Comparison of ENCODE assay signal across 24 cellular contexts in the genomic region with DNA sequence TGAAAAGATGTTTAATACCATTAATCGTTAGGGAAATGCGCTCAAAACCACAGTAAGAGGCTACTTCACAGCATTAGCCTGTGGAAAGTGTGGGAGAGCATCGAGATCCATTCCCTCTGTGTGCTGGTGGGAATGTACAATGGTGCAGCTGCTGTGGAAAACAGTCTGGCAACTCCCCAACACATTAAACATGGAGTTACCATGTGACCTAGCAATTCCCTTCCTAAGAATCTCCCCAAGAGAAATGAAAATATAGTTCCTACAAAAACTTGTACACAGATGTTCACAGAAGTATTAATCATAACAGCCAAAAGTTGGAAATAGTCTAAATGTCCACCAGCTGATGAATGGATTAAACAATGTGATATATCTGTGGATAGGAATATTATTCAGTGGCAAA. TPM values are rescaled to one million over a fixed set of nuclear protein-coding genes. Genes with fewer than 3 reads are reported as not detected.
A peak's percentile ranks its signal among the peaks of the same experiment; 100 is the strongest.
DNase-seq lines count a peak whose midpoint lies in the region; ATAC-seq and TF ChIP-seq lines count a peak whose summit lies in the region.
"Had no signal": no experiment of that assay in that cellular context is flagged by ENCODE, and none has a peak within 500 bp of the region (broad histone marks: within the 10 kb centered on the region; RNA-seq: fewer than 3 reads in every experiment).

No MANE protein-coding gene starts in this region.

- 56 to 74% (median 70%) methylated on average over 3 of the region's 3 CpGs for WGBS in heart left ventricle, 4 donors

- H3K9me3 ChIP-seq in heart left ventricle (no peaks in the 10 kb centered on the region), Panc1 (ENCODE audit: control insufficient read depth, insufficient read depth, low read depth, low read length) (no peaks in the 10 kb centered on the region)

- in situ Hi-C loops in Panc1 (cut with HindIII; ENCODE audit: low pct_unique_long_range_greater_than_20kb, low sequenced_read_pairs) = no loop called here

- TF ChIP-seq CTCF in heart left ventricle (IDR thresholded peaks at IDR 0.05) (no peak), Panc1 (IDR thresholded peaks at IDR 0.05) (no peak), fibroblast of the aortic adventitia (IDR thresholded peaks at IDR 0.05; ENCODE audit: insufficient read depth, low read length) (no peak)

- H3K27ac ChIP-seq in heart left ventricle (peak overlapping the region in 7 of 12 donors; percentile 3 to 31 (median 7)), Panc1 (ENCODE audit: low read length) (peak overlapping the region; percentile 77)
- H3K27ac ChIP-seq: C4-2B, cardiac muscle cell, HL-60 had no signal

- H3K36me3 ChIP-seq in heart left ventricle (no peaks in the 10 kb centered on the region), Panc1 (ENCODE audit: control insufficient read depth, insufficient read depth, low read length) (no peaks in the 10 kb centered on the region)
- H3K36me3 ChIP-seq: cardiac muscle cell had no signal

- POLR2A ChIA-PET in Panc1 (lab: Charles Lee) = no interaction called here

- H3K27me3 ChIP-seq in heart left ventricle (no peaks in the 10 kb centered on the region), Panc1 (ENCODE audit: control insufficient read depth, insufficient read depth, low read length) (no peaks in the 10 kb centered on the region)
- H3K27me3 ChIP-seq: cardiac muscle cell had no signal

- H3K4me1 ChIP-seq in heart left ventricle (peaks cover 0 to 95% (median 67%) of the 10 kb centered on the region in 12 donors), Panc1 (ENCODE audit: control insufficient read depth, insufficient read depth, low read length) (peaks cover 72% of the 10 kb centered on the region)

- no peak for TF ChIP-seq POLR2A in heart left ventricle (IDR thresholded peaks at IDR 0.05)

- BruUV-seq in Panc1 (replicated peaks; lab: Mats Ljungman, UMichigan) = TSS peak; percentile 22

- CTCF ChIA-PET in Panc1 (lab: Charles Lee) = no interaction called here

- ATAC-seq in heart left ventricle (peak in 1 of 4 donors; percentile 34), Right ventricle myocardium inferior (no peak), Panc1 (no peak), HG02588 (IDR thresholded peaks at IDR 0.05; ENCODE audit: unreplicated experiment) (no peak), esophagus mucosa (no peak)
- ATAC-seq: HCT116, HepG2, WTC11 had no signal

- DNase-seq in heart left ventricle = peak in 3 of 5 donors; percentile 47 to 63 (median 63)
- no peak for DNase-seq in Right ventricle myocardium inferior (ENCODE audit: missing footprints)
- DNase-seq in Panc1 (ENCODE audit: low read depth, low spot score) = no peak
- peak; percentile 52 for DNase-seq in fibroblast of the aortic adventitia (ENCODE audit: low read depth)
- peak; percentile 31 for DNase-seq in stromal cell of bone marrow (ENCODE audit: low read depth)
- no peak for DNase-seq in NOMO-1 treated with dmso at 0.1 percent for 144 hours (lab: John Stamatoyannopoulos, UW; ENCODE audit: unreplicated experiment)
- DNase-seq: activated CD4-positive, alpha-beta T cell treated with anti-CD3 and anti-CD28 coated beads, Interleukin-2, amount 50 U/mL, for 4 hours; activated naive CD4-positive, alpha-beta T cell treated with Interleukin-2 at 50 U/mL for 16 hours; DMS153; mesendoderm; naive B cell; NCI-H1048; NCI-H187; NCI-H526; retina; stimulated activated naive CD4-positive, alpha-beta T cell treated with Interleukin-2 at 50 U/mL for 16 hours had no signal

- no peak overlapping the region for H3K4me3 ChIP-seq in heart left ventricle
- no peak overlapping the region for H3K4me3 ChIP-seq in Panc1 (ENCODE audit: low read depth in 2 of 2, low read length in 2 of 2)
- H3K4me3 ChIP-seq in fibroblast of the aortic adventitia (ENCODE audit: low read depth, low read length) = no peak overlapping the region
- H3K4me3 ChIP-seq: cardiac muscle cell had no signal

- intact Hi-C loops in heart left ventricle (cut with DNase I) (no loop called here), Right ventricle myocardium inferior (cut with DNase I) (no loop called here), Panc1 (cut with micrococcal nuclease; ENCODE audit: unreplicated experiment) (no loop called here)

RNA-seq across cellular contexts. Expression of a gene that starts 23.8 kb away (rescaled TPM):
- total RNA-seq in heart left ventricle = 10 to 100 TPM; 14.3 to 39.6 (median 22.7) TPM
- 10 to 100 TPM; 19.8 to 31.7 TPM for polyA plus RNA-seq in heart left ventricle
- total RNA-seq in Right ventricle myocardium inferior = 25.7 TPM
- 124 TPM for total RNA-seq in Panc1 (2021; ENCODE audit: unreplicated experiment)
- 115 TPM for polyA plus RNA-seq in Panc1 (2012; ENCODE audit: insufficient read length)
- 8.3 and 15.4 TPM in 2 replicates for total RNA-seq in fibroblast of the aortic adventitia (ENCODE audit: low replicate concordance)
- total RNA-seq in esophagus mucosa = 13.1 TPM

Comparison
In these comparisons a context has a peak if more than half of its experiments do, and no peak if none do; other contexts are left out.
1. DNase-seq: peak in heart left ventricle (3 of 5), fibroblast of the aortic adventitia (single experiment) and stromal cell of bone marrow (single experiment); none in Right ventricle myocardium inferior (single experiment), Panc1 (single experiment) and NOMO-1 treated with dmso at 0.1 percent for 144 hours (single experiment).